Comparison of ENCODE assay signal across 22 cellular contexts in the genomic region with DNA sequence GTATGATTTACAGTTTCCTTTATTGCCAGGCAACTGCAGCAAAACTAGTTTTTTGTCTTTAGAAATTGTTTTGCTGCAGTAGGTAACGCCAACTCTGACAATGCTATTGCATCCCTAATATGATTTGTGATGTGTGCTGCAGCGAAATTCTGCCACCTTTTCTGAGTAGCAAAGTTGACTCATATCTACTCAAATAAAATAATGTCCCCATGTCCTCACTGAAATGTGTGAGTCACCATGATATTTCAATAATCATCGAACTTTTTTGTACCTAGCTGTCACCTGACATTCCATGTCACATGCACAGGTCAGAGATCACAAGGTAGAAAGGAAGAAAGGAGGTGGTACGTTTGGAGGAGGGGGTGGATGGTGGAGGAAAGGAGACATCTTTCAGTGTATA.
"Had no signal": no experiment of that assay in that cellular context is flagged by ENCODE, and none has a peak within 500 bp of the region (broad histone marks: within the 10 kb centered on the region; RNA-seq: fewer than 3 reads in every experiment).

No MANE protein-coding gene starts in this region.

- H3K9me3 Mint-ChIP-seq: nephron, type B pancreatic cell had no signal

- FAIRE-seq: endometrium, small intestine, urothelium cell line had no signal

- H3K36me3 Mint-ChIP-seq: stimulated activated effector memory CD8-positive, alpha-beta T cell treated with anti-CD3 and anti-CD28 coated beads, Interleukin-12 subunit alpha, Interleukin-12 subunit beta, amount 100 ng/mL, for 72 hours; type B pancreatic cell had no signal

- H3K4me1 ChIP-seq: colonic mucosa, gastrocnemius medialis, psoas muscle, sigmoid colon, suprapubic skin, thyroid gland had no signal

- H3K36me3 ChIP-seq: colonic mucosa, gastrocnemius medialis, sigmoid colon, suprapubic skin, thyroid gland had no signal

- H3K9me3 ChIP-seq: colonic mucosa, gastrocnemius medialis, psoas muscle, sigmoid colon, suprapubic skin, thyroid gland had no signal

- DNase-seq: colonic mucosa; dermis blood vessel endothelial cell; effector CD4-positive, alpha-beta T cell; gastrocnemius medialis; islet precursor cell; mammary epithelial cell; midbrain; psoas muscle; sigmoid colon; small intestine; stimulated activated CD4-positive, alpha-beta T cell treated with anti-CD3 and anti-CD28 coated beads, Interleukin-4, amount 100 ng/mL, for 1 hour; stimulated activated CD8-positive, alpha-beta memory T cell treated with anti-CD3 and anti-CD28 coated beads, Interleukin-4, amount 100 ng/mL, for 48 hours; stimulated activated naive CD8-positive, alpha-beta T cell treated with anti-CD3 and anti-CD28 coated beads, Interleukin-15, Interleukin-2, amounts not matched to agents 100 U/mL and 50 U/mL, for 24 hours; thyroid gland had no signal

- H3K4me1 Mint-ChIP-seq: stimulated activated effector memory CD8-positive, alpha-beta T cell treated with anti-CD3 and anti-CD28 coated beads, Interleukin-12 subunit alpha, Interleukin-12 subunit beta, amount 100 ng/mL, for 72 hours had no signal

- H3K4me3 ChIP-seq: colonic mucosa, gastrocnemius medialis, psoas muscle, sigmoid colon, suprapubic skin, thyroid gland had no signal

- H3K27ac Mint-ChIP-seq: nephron; stimulated activated effector memory CD8-positive, alpha-beta T cell treated with anti-CD3 and anti-CD28 coated beads, Interleukin-12 subunit alpha, Interleukin-12 subunit beta, amount 100 ng/mL, for 72 hours; type B pancreatic cell had no signal

- H3K4me3 Mint-ChIP-seq: nephron; stimulated activated effector memory CD8-positive, alpha-beta T cell treated with anti-CD3 and anti-CD28 coated beads, Interleukin-12 subunit alpha, Interleukin-12 subunit beta, amount 100 ng/mL, for 72 hours; type B pancreatic cell had no signal

- H3K27ac ChIP-seq: colonic mucosa, gastrocnemius medialis, psoas muscle, sigmoid colon, suprapubic skin, thyroid gland had no signal

- ATAC-seq: esophagus mucosa; gastrocnemius medialis; left lobe of liver; psoas muscle; stimulated activated effector memory CD8-positive, alpha-beta T cell treated with anti-CD3 and anti-CD28 coated beads, Interleukin-12 subunit alpha, Interleukin-12 subunit beta, amount 100 ng/mL, for 72 hours; stimulated activated naive CD8-positive, alpha-beta T cell treated with anti-CD3 and anti-CD28 coated beads, Interleukin-15, Interleukin-2, amounts not matched to agents 100 U/mL and 50 U/mL, for 24 hours had no signal

- H3K27me3 ChIP-seq: colonic mucosa, gastrocnemius medialis, sigmoid colon, suprapubic skin, thyroid gland had no signal
